Comparison of ENCODE assay signal across 1 cellular context in the genomic region with DNA sequence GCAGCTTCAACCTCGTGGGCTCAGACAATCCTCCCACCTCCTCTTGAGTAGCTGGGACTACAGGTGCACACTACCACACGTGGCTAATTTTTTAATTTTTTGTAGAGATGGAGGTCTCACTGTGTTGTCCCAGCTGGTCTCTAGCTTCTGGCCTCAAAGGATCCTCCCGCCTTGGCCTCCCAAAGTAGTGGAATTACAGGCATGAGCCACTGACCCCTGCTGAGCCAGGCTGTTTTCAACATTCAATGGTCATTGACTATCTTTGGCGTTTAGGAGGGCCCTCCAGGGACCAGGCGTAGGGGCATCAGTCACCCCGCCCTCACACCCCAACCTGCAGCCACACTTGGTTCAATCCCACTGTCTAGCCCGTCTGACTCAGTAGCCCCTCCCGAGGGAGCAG.
TF ChIP-seq lines count a peak whose summit lies in the region.

No MANE protein-coding gene starts in this region.

TF ChIP-seq in HepG2, 621 proteins besides CTCF, POLR2A, EP300 and RAD21:
- TF ChIP-seq, protein P1, sequence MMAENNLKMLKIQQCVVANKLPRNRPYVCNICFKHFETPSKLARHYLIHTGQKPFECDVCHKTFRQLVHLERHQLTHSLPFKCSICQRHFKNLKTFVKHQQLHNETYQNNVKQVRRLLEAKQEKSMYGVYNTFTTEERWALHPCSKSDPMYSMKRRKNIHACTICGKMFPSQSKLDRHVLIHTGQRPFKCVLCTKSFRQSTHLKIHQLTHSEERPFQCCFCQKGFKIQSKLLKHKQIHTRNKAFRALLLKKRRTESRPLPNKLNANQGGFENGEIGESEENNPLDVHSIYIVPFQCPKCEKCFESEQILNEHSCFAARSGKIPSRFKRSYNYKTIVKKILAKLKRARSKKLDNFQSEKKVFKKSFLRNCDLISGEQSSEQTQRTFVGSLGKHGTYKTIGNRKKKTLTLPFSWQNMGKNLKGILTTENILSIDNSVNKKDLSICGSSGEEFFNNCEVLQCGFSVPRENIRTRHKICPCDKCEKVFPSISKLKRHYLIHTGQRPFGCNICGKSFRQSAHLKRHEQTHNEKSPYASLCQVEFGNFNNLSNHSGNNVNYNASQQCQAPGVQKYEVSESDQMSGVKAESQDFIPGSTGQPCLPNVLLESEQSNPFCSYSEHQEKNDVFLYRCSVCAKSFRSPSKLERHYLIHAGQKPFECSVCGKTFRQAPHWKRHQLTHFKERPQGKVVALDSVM (CRISPR knock-in tag; IDR thresholded peaks at IDR 0.05), result peak; percentile 51; the same call in 1 of the 2 replicates
- no peak for TF ChIP-seq WIZ (CRISPR knock-in tag; IDR thresholded peaks at IDR 0.05)
